17 cellular contexts compared by ENCODE assay signal in genomic region chr2:69692424-69692823, GRCh38. TPM values are rescaled to one million over a fixed set of nuclear protein-coding genes. Genes with fewer than 3 reads are reported as not detected.
DNase-seq lines count a peak whose midpoint lies in the region; ATAC-seq and TF ChIP-seq lines count a peak whose summit lies in the region.
"Had no signal": no experiment of that assay in that cellular context is flagged by ENCODE, and none has a peak within 500 bp of the region (broad histone marks: within the 10 kb centered on the region; RNA-seq: fewer than 3 reads in every experiment).

No MANE protein-coding gene starts in this region.

- H3K4me3 Mint-ChIP-seq in immature natural killer cell = peak overlapping the region in 2 of 5 donors; percentile 78 to 83
- H3K4me3 Mint-ChIP-seq: CD14-positive monocyte, neural crest cell, type B pancreatic cell had no signal

- peaks cover 0 to 8% (median 4%) of the 10 kb centered on the region in 3 donors for H3K27me3 Mint-ChIP-seq in immature natural killer cell (ENCODE audit: low read depth in 3 of 3)
- H3K27me3 Mint-ChIP-seq: type B pancreatic cell had no signal

- TF ChIP-seq CTCF in astrocyte of the cerebellum (IDR thresholded peaks at IDR 0.05; ENCODE audit: low read depth, low read length, missing control alignments) = no peak
- TF ChIP-seq CTCF in sigmoid colon (IDR thresholded peaks at IDR 0.05) = no peak

- no peaks in the 10 kb centered on the region for H4K20me1 ChIP-seq in BLaER1 treated with 17β-estradiol and CSF1 and Interleukin-3, amounts not matched to agents 10 nM and 100 nM

- H3K27me3 ChIP-seq in BLaER1 treated with 17β-estradiol and CSF1 and Interleukin-3, amounts not matched to agents 10 nM and 100 nM = no peaks in the 10 kb centered on the region
- no peaks in the 10 kb centered on the region for H3K27me3 ChIP-seq in sigmoid colon
- H3K27me3 ChIP-seq: esophagus muscularis mucosa had no signal

- in situ Hi-C loops in astrocyte of the cerebellum (cut with HindIII; ENCODE audit: low sequenced_read_pairs) = no loop called here

- 96% methylated on average over 2 of the region's 2 CpGs for WGBS in sigmoid colon, 2 donors

- H3K36me3 Mint-ChIP-seq in immature natural killer cell = no peaks in the 10 kb centered on the region
- H3K36me3 Mint-ChIP-seq: CD14-positive monocyte, type B pancreatic cell had no signal

- peak overlapping the region in 8 of 11 experiments; percentile 81 to 93 (median 89); a peak in 15 of 22 replicates for H3K27ac ChIP-seq in BLaER1 treated with 17β-estradiol and CSF1 and Interleukin-3, amounts not matched to agents 10 nM and 100 nM
- H3K27ac ChIP-seq in sigmoid colon = no peak overlapping the region
- H3K27ac ChIP-seq: esophagus muscularis mucosa, WERI-Rb-1 had no signal

- TF ChIP-seq POLR2A in sigmoid colon (IDR thresholded peaks at IDR 0.05) = no peak

- no peaks in the 10 kb centered on the region for H3K9me3 Mint-ChIP-seq in immature natural killer cell
- H3K9me3 Mint-ChIP-seq: CD14-positive monocyte, type B pancreatic cell had no signal

- peaks cover 0 to 4% (median 0%) of the 10 kb centered on the region in 11 experiments; a peak in 2 of 22 replicates for H3K9me3 ChIP-seq in BLaER1 treated with 17β-estradiol and CSF1 and Interleukin-3, amounts not matched to agents 10 nM and 100 nM (replicated peaks in 1 of 11)
- no peaks in the 10 kb centered on the region for H3K9me3 ChIP-seq in sigmoid colon
- H3K9me3 ChIP-seq: esophagus muscularis mucosa had no signal

- H3K36me3 ChIP-seq in BLaER1 treated with 17β-estradiol and CSF1 and Interleukin-3, amounts not matched to agents 10 nM and 100 nM = no peaks in the 10 kb centered on the region
- no peaks in the 10 kb centered on the region for H3K36me3 ChIP-seq in sigmoid colon
- H3K36me3 ChIP-seq: esophagus muscularis mucosa, WERI-Rb-1 had no signal

- peak overlapping the region; percentile 72 to 98 (median 89); a peak in 21 of 22 replicates for H3K4me2 ChIP-seq in BLaER1 treated with 17β-estradiol and CSF1 and Interleukin-3, amounts not matched to agents 10 nM and 100 nM

- H3K27ac Mint-ChIP-seq in immature natural killer cell = peak overlapping the region; percentile 83 to 98 (median 92)
- H3K27ac Mint-ChIP-seq: type B pancreatic cell had no signal

- no peak for ATAC-seq in HG02623 (IDR thresholded peaks at IDR 0.05; ENCODE audit: unreplicated experiment)
- ATAC-seq: right cardiac atrium had no signal

- DNase-seq in HCEC 1CT (peak; percentile 67), astrocyte of the cerebellum (ENCODE audit: low read depth) (peak; percentile 24), immature natural killer cell (no peak), posterior vena cava (ENCODE audit: low spot score) (no peak), sigmoid colon (no peak), NCI-H2107 treated with DMSO at 0.1 percent for 48 hours (lab: John Stamatoyannopoulos, UW; ENCODE audit: unreplicated experiment) (no peak)
- DNase-seq: activated naive CD4-positive, alpha-beta T cell treated with Interleukin-2 at 50 U/mL for 16 hours; GDM1; right cardiac atrium; WERI-Rb-1 had no signal

- intact Hi-C loops in posterior vena cava (cut with DNase I) = no loop called here
- intact Hi-C loops in sigmoid colon (cut with DNase I) = no loop called here

- H3K9ac ChIP-seq in BLaER1 treated with 17β-estradiol and CSF1 and Interleukin-3, amounts not matched to agents 10 nM and 100 nM = peak overlapping the region in 5 of 11 experiments; percentile 73 to 82 (median 77); a peak in 5 of 22 replicates

- no peak for TF ChIP-seq EP300 in sigmoid colon (IDR thresholded peaks at IDR 0.05)

- H3K4me1 ChIP-seq in BLaER1 treated with 17β-estradiol and CSF1 and Interleukin-3, amounts not matched to agents 10 nM and 100 nM = peaks cover 58 to 87% (median 83%) of the 10 kb centered on the region in 10 experiments
- H3K4me1 ChIP-seq in sigmoid colon = peaks cover 0 to 13% (median 12%) of the 10 kb centered on the region in 4 donors

- no peak overlapping the region; a peak in 1 of 20 replicates for H3K4me3 ChIP-seq in BLaER1 treated with 17β-estradiol and CSF1 and Interleukin-3, amounts not matched to agents 10 nM and 100 nM
- H3K4me3 ChIP-seq in astrocyte of the cerebellum (ENCODE audit: low read depth, low read length) = no peak overlapping the region
- no peak overlapping the region for H3K4me3 ChIP-seq in sigmoid colon
- H3K4me3 ChIP-seq: esophagus muscularis mucosa, lung had no signal

- peaks cover 71 to 91% of the 10 kb centered on the region in 2 donors for H3K4me1 Mint-ChIP-seq in immature natural killer cell
- H3K4me1 Mint-ChIP-seq: neural crest cell had no signal

RNA-seq across cellular contexts. Expression of gene AAK1, which starts 48.9 kb away (rescaled TPM):
- polyA plus RNA-seq in immature natural killer cell (100 to 1,000 TPM in 1 of 3 donors, 10 to 100 TPM in 2; 23.1 to 121 (median 38.2) TPM), sigmoid colon (10 to 100 TPM in 2 of 3 donors, 1 to 10 TPM in 1; 5.4 to 19.5 (median 11.3) TPM)
- total RNA-seq in posterior vena cava (10 to 100 TPM; 63.0 to 67.0 TPM), sigmoid colon (10 to 100 TPM; 20.7 to 35.7 (median 22.9) TPM)

RNA-seq across cellular contexts. Expression of gene ANXA4, which starts 49.5 kb away (rescaled TPM):
- polyA plus RNA-seq in immature natural killer cell (10 to 100 TPM; 80.8 to 86.1 (median 85.5) TPM), sigmoid colon (100 to 1,000 TPM; 129 to 183 (median 155) TPM)
- total RNA-seq in posterior vena cava (10 to 100 TPM; 90.8 to 92.2 TPM), sigmoid colon (10 to 100 TPM; 33.3 to 55.8 (median 44.5) TPM)

Comparison
In these comparisons a context has a peak if more than half of its experiments do, and no peak if none do; other contexts are left out.
1. H3K27ac ChIP-seq: peak in BLaER1 treated with 17β-estradiol and CSF1 and Interleukin-3, amounts not matched to agents 10 nM and 100 nM (8 of 11); none in sigmoid colon (0 of 4).
2. DNase-seq: peak in HCEC 1CT (single experiment) and astrocyte of the cerebellum (single experiment); none in immature natural killer cell (0 of 3), posterior vena cava (single experiment), sigmoid colon (single experiment) and NCI-H2107 treated with DMSO at 0.1 percent for 48 hours (single experiment).